15 cellular contexts compared by ENCODE assay signal in genomic region chr3:111603679-111604643, GRCh38. TPM values are rescaled to one million over a fixed set of nuclear protein-coding genes. Genes with fewer than 3 reads are reported as not detected.
DNase-seq lines count a peak whose midpoint lies in the region; ATAC-seq and TF ChIP-seq lines count a peak whose summit lies in the region.
"Had no signal": no experiment of that assay in that cellular context is flagged by ENCODE, and none has a peak within 500 bp of the region (broad histone marks: within the 10 kb centered on the region; RNA-seq: fewer than 3 reads in every experiment).

No MANE protein-coding gene starts in this region.

- H3K4me3 ChIP-seq in upper lobe of right lung = no peak overlapping the region
- H3K4me3 ChIP-seq: SJCRH30, smooth muscle cell had no signal

- no peaks in the 10 kb centered on the region for H3K9me3 ChIP-seq in upper lobe of right lung
- H3K9me3 ChIP-seq: SJCRH30 had no signal

- ATAC-seq in HG02678 (IDR thresholded peaks at IDR 0.05; ENCODE audit: unreplicated experiment) (peak; percentile 56), upper lobe of right lung (peak; percentile 73), HG02840 (IDR thresholded peaks at IDR 0.05; ENCODE audit: low FRiP score, unreplicated experiment) (no peak)

- no peak overlapping the region for H3K27ac ChIP-seq in upper lobe of right lung
- H3K27ac ChIP-seq: SJCRH30 had no signal

- no peak for TF ChIP-seq CTCF in upper lobe of right lung (IDR thresholded peaks at IDR 0.05)

- H3K4me1 ChIP-seq in upper lobe of right lung = no peaks in the 10 kb centered on the region
- H3K4me1 ChIP-seq: SJCRH30 had no signal

- intact Hi-C loops in upper lobe of right lung (cut with DNase I) = no loop called here

- no peaks in the 10 kb centered on the region for H3K27me3 ChIP-seq in upper lobe of right lung
- H3K27me3 ChIP-seq: SJCRH30 had no signal

- DNase-seq in stimulated activated CD4-positive, alpha-beta T cell treated with anti-CD3 and anti-CD28 coated beads, Interleukin-1b, Interleukin-23, amount 100 ng/mL, for 48 hours = peak; percentile 62
- DNase-seq in stimulated activated CD4-positive, alpha-beta T cell treated with anti-CD3 and anti-CD28 coated beads, Interleukin-12 subunit alpha, Interleukin-12 subunit beta, amount 100 ng/mL, for 4 hours = no peak
- DNase-seq in activated T-cell treated with anti-CD3 and anti-CD28 coated beads, Interleukin-2, amount 50 U/mL, for 48 hours = peak; percentile 67 to 73
- DNase-seq in upper lobe of right lung (no peak), NCI-H1930 (lab: John Stamatoyannopoulos, UW) (no peak), SKM-1 treated with dmso at 0.1 percent for 144 hours (lab: John Stamatoyannopoulos, UW; ENCODE audit: unreplicated experiment) (no peak)
- DNase-seq: dermis blood vessel endothelial cell, head of caudate nucleus, KBM-7, NCI-H226, SJCRH30 had no signal

- no peaks in the 10 kb centered on the region for H3K36me3 ChIP-seq in upper lobe of right lung
- H3K36me3 ChIP-seq: SJCRH30 had no signal

RNA-seq across cellular contexts. Expression of gene ZBED2, which starts 8.8 kb away (rescaled TPM):
- total RNA-seq in upper lobe of right lung = 6.4 TPM
- total RNA-seq: dermis blood vessel endothelial cell, mononuclear cell, SJCRH30 had no signal

Comparison
In these comparisons a context has a peak if more than half of its experiments do, and no peak if none do; other contexts are left out.
1. DNase-seq: peak in stimulated activated CD4-positive, alpha-beta T cell treated with anti-CD3 and anti-CD28 coated beads, Interleukin-1b, Interleukin-23, amount 100 ng/mL, for 48 hours (single experiment) and activated T-cell treated with anti-CD3 and anti-CD28 coated beads, Interleukin-2, amount 50 U/mL, for 48 hours (2 of 2); none in stimulated activated CD4-positive, alpha-beta T cell treated with anti-CD3 and anti-CD28 coated beads, Interleukin-12 subunit alpha, Interleukin-12 subunit beta, amount 100 ng/mL, for 4 hours (single experiment), upper lobe of right lung (single experiment), NCI-H1930 (0 of 2) and SKM-1 treated with dmso at 0.1 percent for 144 hours (single experiment).